8 cellular contexts compared by ENCODE assay signal in genomic region chr6:108294787-108295625, GRCh38. TPM values are rescaled to one million over a fixed set of nuclear protein-coding genes. Genes with fewer than 3 reads are reported as not detected.
DNase-seq lines count a peak whose midpoint lies in the region; ATAC-seq and TF ChIP-seq lines count a peak whose summit lies in the region.

TSS of gene AFG1L (plus strand) at chr6:108295054. CDS start at chr6:108295080, 26 bp downstream.

- no peaks in the 10 kb centered on the region for H3K27me3 ChIP-seq in kidney epithelial cell (ENCODE audit: control insufficient read depth, insufficient read depth, low read length)

- no peaks in the 10 kb centered on the region for H3K36me3 ChIP-seq in kidney epithelial cell (ENCODE audit: control insufficient read depth, insufficient read depth, low read length)

- H3K4me3 ChIP-seq in kidney epithelial cell (ENCODE audit: low read depth, low read length): peak within 1 kb of the TSS; percentile 91

- ATAC-seq in GM18909 (IDR thresholded peaks at IDR 0.05; ENCODE audit: poor library complexity, unreplicated experiment) (peak; percentile 92), HG03159 (IDR thresholded peaks at IDR 0.05; ENCODE audit: unreplicated experiment) (peak; percentile 86)

- TF ChIP-seq CTCF in AG09319 (IDR thresholded peaks at IDR 0.05; ENCODE audit: low read depth, low read length): no peak
- TF ChIP-seq CTCF in kidney epithelial cell (IDR thresholded peaks at IDR 0.05; ENCODE audit: insufficient read depth, low read length, poor library complexity, severe bottlenecking): no peak

- peak; percentile 59 for DNase-seq in AG09319 (ENCODE audit: extremely low read depth, low read depth)
- DNase-seq in NCI-H446 treated with DMSO at 0.1 percent for 48 hours (lab: John Stamatoyannopoulos, UW): peak; percentile 62
- peak; percentile 78 for DNase-seq in activated CD4-positive, alpha-beta T cell treated with anti-CD3 and anti-CD28 coated beads for 1 hour
- peak; percentile 93 for DNase-seq in cerebellum (ENCODE audit: low spot score)
- DNase-seq in kidney epithelial cell (ENCODE audit: low read depth): peak; percentile 52
- DNase-seq in stimulated activated CD4-positive, alpha-beta T cell treated with anti-CD3 and anti-CD28 coated beads, Interleukin-15, amount 100 ng/mL, for 24 hours: peak; percentile 93

RNA-seq across cellular contexts. Expression of gene AFG1L, which starts in this region (rescaled TPM):
- total RNA-seq in cerebellum: 9.3 TPM
- 3.1 and 3.6 TPM in 2 replicates for total RNA-seq in kidney epithelial cell

Comparison
In these comparisons a context has a peak if more than half of its experiments do, and no peak if none do; other contexts are left out.
1. Peak in every context shown above with its lines: DNase-seq, ATAC-seq and H3K4me3 ChIP-seq.